ENCODE assay signal across 9 cellular contexts in the genomic region with DNA sequence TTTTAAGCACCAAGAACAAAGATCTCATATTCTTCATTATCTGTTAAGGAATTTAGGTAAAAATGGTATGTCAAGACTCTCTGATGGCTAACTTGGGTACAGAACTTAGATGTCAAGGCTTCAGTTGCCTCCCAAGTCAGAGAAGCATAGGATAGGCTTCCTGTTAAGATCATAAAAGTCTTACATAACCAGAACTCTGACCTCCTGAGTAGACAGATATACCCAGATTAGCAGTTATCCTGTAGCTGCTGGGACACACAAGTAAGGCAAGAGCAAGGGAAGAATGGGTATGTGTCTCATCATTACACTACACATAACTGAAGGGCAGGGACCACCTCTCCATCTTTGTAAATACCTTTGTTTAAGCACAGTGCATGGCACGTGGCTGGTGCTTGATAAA.
"Had no signal": no experiment of that assay in that cellular context is flagged by ENCODE, and none has a peak within 500 bp of the region (broad histone marks: within the 10 kb centered on the region; RNA-seq: fewer than 3 reads in every experiment).

No MANE protein-coding gene starts in this region.

- H3K4me3 Mint-ChIP-seq: HFFc6 had no signal

- H3K4me1 ChIP-seq: HAP-1 had no signal

- FAIRE-seq: HTR-8/SVneo, K562 had no signal

- H3K27ac ChIP-seq: GM23248 had no signal

- DNase-seq: GM23248, GOT3, H7, HFFc6, IMR-90 had no signal

- H3K27ac Mint-ChIP-seq: HFFc6 had no signal

- H3K4me3 ChIP-seq: GM23248, HAP-1, K562 had no signal

- H3K9me3 Mint-ChIP-seq: HFFc6 had no signal

- H3K9me3 ChIP-seq: HAP-1 had no signal

- ATAC-seq: HCT116, K562 had no signal
